In genomic region chr5:37849641-37850040, GRCh38 we compare ENCODE assay signal across 1 cellular context.
TF ChIP-seq lines count a peak whose summit lies in the region.

No MANE protein-coding gene starts in this region.

TF ChIP-seq in GM23338, 12 proteins besides CTCF, POLR2A, EP300 and RAD21 (continued from another document):
- TF ChIP-seq ZNF462 (CRISPR knock-in tag; IDR thresholded peaks at IDR 0.05), result no peak
